1 cellular context compared by ENCODE assay signal in genomic region chr6:89110288-89110687, GRCh38.
TF ChIP-seq lines count a peak whose summit lies in the region.

No MANE protein-coding gene starts in this region.

TF ChIP-seq in GM12878, 131 proteins besides CTCF, POLR2A, EP300 and RAD21:
- no peak for TF ChIP-seq E2F8 (IDR thresholded peaks at IDR 0.05; ENCODE audit: low read depth, partially characterized antibody)
- no peak for TF ChIP-seq CREM (IDR thresholded peaks at IDR 0.05; ENCODE audit: low read depth)
- TF ChIP-seq SUPT20H (IDR thresholded peaks at IDR 0.05; ENCODE audit: borderline replicate concordance, control insufficient read depth, low read depth, low read length): no peak
- TF ChIP-seq JUND (IDR thresholded peaks at IDR 0.05; ENCODE audit: low read depth, low read length): no peak
- no peak for TF ChIP-seq NRF1 (conservative IDR thresholded peaks at IDR 0.05; ENCODE audit: low read depth, low read length)
- no peak for TF ChIP-seq SIX5 (IDR thresholded peaks at IDR 0.05; ENCODE audit: low read depth, low read length, severe bottlenecking)
- TF ChIP-seq GABPA (IDR thresholded peaks at IDR 0.05; ENCODE audit: low read depth): no peak
- TF ChIP-seq STAT3 (IDR thresholded peaks at IDR 0.05; ENCODE audit: low read depth, low read length): no peak
- no peak for TF ChIP-seq RB1 (IDR thresholded peaks at IDR 0.05; ENCODE audit: borderline replicate concordance)
- TF ChIP-seq IRF5 (IDR thresholded peaks at IDR 0.05; ENCODE audit: borderline replicate concordance): no peak
- TF ChIP-seq IRF3 (IDR thresholded peaks at IDR 0.05): no peak
- TF ChIP-seq ZNF687 (IDR thresholded peaks at IDR 0.05): no peak
- no peak for TF ChIP-seq BCL3 (IDR thresholded peaks at IDR 0.05; ENCODE audit: borderline replicate concordance, insufficient read depth, low read depth, low read length, poor library complexity, severe bottlenecking)
- TF ChIP-seq CHD2 (IDR thresholded peaks at IDR 0.05; ENCODE audit: borderline replicate concordance, low read depth, low read length): no peak
- no peak for TF ChIP-seq CBX3 (IDR thresholded peaks at IDR 0.05; ENCODE audit: borderline replicate concordance, low read depth)
- TF ChIP-seq SIN3A (IDR thresholded peaks at IDR 0.05; ENCODE audit: low read depth, low read length): no peak
- no peak for TF ChIP-seq ATF2 (IDR thresholded peaks at IDR 0.05; ENCODE audit: low read length)
